ENCODE assay signal across 17 cellular contexts in genomic region chr10:127920319-127921074, GRCh38. TPM values are rescaled to one million over a fixed set of nuclear protein-coding genes. Genes with fewer than 3 reads are reported as not detected.
A peak's percentile ranks its signal among the peaks of the same experiment; 100 is the strongest.
DNase-seq lines count a peak whose midpoint lies in the region; ATAC-seq, FAIRE-seq and TF ChIP-seq lines count a peak whose summit lies in the region.
"Had no signal": no experiment of that assay in that cellular context is flagged by ENCODE, and none has a peak within 500 bp of the region (broad histone marks: within the 10 kb centered on the region; RNA-seq: fewer than 3 reads in every experiment).

No MANE protein-coding gene starts in this region.

- POLR2A ChIA-PET in activated CD4-positive, alpha-beta memory T cell treated with anti-CD3 and anti-CD28 coated beads for 36 hours (lab: Charles Lee): no interaction called here

- H3F3A ChIP-seq in neural progenitor cell (ENCODE audit: low read depth): peaks cover 9% of the 10 kb centered on the region

- peaks cover under 1% of the 10 kb centered on the region for H4K20me1 ChIP-seq in neural progenitor cell (ENCODE audit: low read depth)

- peak overlapping the region; percentile 47 for H3K27ac ChIP-seq in HL-60 (replicated peaks)
- H3K27ac ChIP-seq in skeletal muscle tissue (ENCODE audit: low read depth, low read length): peak overlapping the region; percentile 28
- H3K27ac ChIP-seq in neural progenitor cell: no peak overlapping the region
- H3K27ac ChIP-seq: cardiac muscle cell had no signal

- ATAC-seq in GM19395 (IDR thresholded peaks at IDR 0.05; ENCODE audit: unreplicated experiment): no peak
- ATAC-seq: HCT116 had no signal

- H3K27ac Mint-ChIP-seq in neural progenitor cell: no peak overlapping the region
- no peak overlapping the region for H3K27ac Mint-ChIP-seq in activated CD4-positive, alpha-beta memory T cell treated with anti-CD3 and anti-CD28 coated beads for 36 hours
- H3K27ac Mint-ChIP-seq: CD4-positive, alpha-beta T cell; stimulated activated naive CD8-positive, alpha-beta T cell treated with anti-CD3 and anti-CD28 coated beads, Interleukin-15, Interleukin-2, amounts not matched to agents 100 ng/mL and 50 ng/mL, for 24 hours had no signal

- H3K4me2 ChIP-seq in neural progenitor cell: no peak overlapping the region

- no peak overlapping the region for H3K4me3 Mint-ChIP-seq in neural progenitor cell
- H3K4me3 Mint-ChIP-seq in activated CD4-positive, alpha-beta memory T cell treated with anti-CD3 and anti-CD28 coated beads for 36 hours: no peak overlapping the region
- H3K4me3 Mint-ChIP-seq: CD4-positive, alpha-beta T cell; stimulated activated naive CD8-positive, alpha-beta T cell treated with anti-CD3 and anti-CD28 coated beads, Interleukin-15, Interleukin-2, amounts not matched to agents 100 ng/mL and 50 ng/mL, for 24 hours had no signal

- no peak overlapping the region for H3K4me3 ChIP-seq in HL-60 (replicated peaks; ENCODE audit: insufficient read depth, low read length)
- H3K4me3 ChIP-seq in skeletal muscle tissue (ENCODE audit: low read length in 3 of 3): peak overlapping the region in 2 of 3 donors; percentile 2 to 36
- H3K4me3 ChIP-seq in neural progenitor cell: no peak overlapping the region
- H3K4me3 ChIP-seq: cardiac muscle cell had no signal

- no peak overlapping the region for H2AFZ ChIP-seq in neural progenitor cell (replicated peaks)

- peaks cover 43 to 52% (median 51%) of the 10 kb centered on the region in 3 donors for H3K4me1 ChIP-seq in skeletal muscle tissue (ENCODE audit: control insufficient read depth in 3 of 3, insufficient read depth in 3 of 3, low read length in 3 of 3)
- H3K4me1 ChIP-seq in neural progenitor cell: peaks cover 6% of the 10 kb centered on the region

- H3K4me1 Mint-ChIP-seq in neural progenitor cell: peaks cover 5% of the 10 kb centered on the region
- peaks cover 2% of the 10 kb centered on the region for H3K4me1 Mint-ChIP-seq in activated CD4-positive, alpha-beta memory T cell treated with anti-CD3 and anti-CD28 coated beads for 36 hours (ENCODE audit: low read depth)

- intact Hi-C loops in activated CD4-positive, alpha-beta memory T cell treated with anti-CD3 and anti-CD28 coated beads for 36 hours (cut with micrococcal nuclease): no loop called here

- no peaks in the 10 kb centered on the region for H3K27me3 ChIP-seq in HL-60 (ENCODE audit: insufficient read depth, poor library complexity, severe bottlenecking)
- no peaks in the 10 kb centered on the region for H3K27me3 ChIP-seq in skeletal muscle tissue (ENCODE audit: control insufficient read depth in 3 of 3, insufficient read depth in 3 of 3, low read length in 3 of 3)
- H3K27me3 ChIP-seq in neural progenitor cell: no peaks in the 10 kb centered on the region
- H3K27me3 ChIP-seq: cardiac muscle cell had no signal

- H3K9ac ChIP-seq in skeletal muscle tissue (ENCODE audit: low read depth in 1 of 3, low read length in 3 of 3) (no peak overlapping the region), neural progenitor cell (no peak overlapping the region)

- H3K9me3 ChIP-seq in skeletal muscle tissue (ENCODE audit: control insufficient read depth in 3 of 3, low read length in 3 of 3) (no peaks in the 10 kb centered on the region), neural progenitor cell (ENCODE audit: low read depth) (no peaks in the 10 kb centered on the region)

- peaks cover 18% of the 10 kb centered on the region for H3K27me3 Mint-ChIP-seq in neural progenitor cell (ENCODE audit: insufficient read depth, low read depth)
- no peaks in the 10 kb centered on the region for H3K27me3 Mint-ChIP-seq in activated CD4-positive, alpha-beta memory T cell treated with anti-CD3 and anti-CD28 coated beads for 36 hours
- H3K27me3 Mint-ChIP-seq: CD4-positive, alpha-beta T cell; stimulated activated naive CD8-positive, alpha-beta T cell treated with anti-CD3 and anti-CD28 coated beads, Interleukin-15, Interleukin-2, amounts not matched to agents 100 ng/mL and 50 ng/mL, for 24 hours had no signal

- no peaks in the 10 kb centered on the region for H3K79me2 ChIP-seq in neural progenitor cell (ENCODE audit: low read depth)

- TF ChIP-seq CTCF in HL-60 (IDR thresholded peaks at IDR 0.05; ENCODE audit: insufficient read depth, low read length) (no peak), neural progenitor cell (IDR thresholded peaks at IDR 0.05) (no peak)

- no peaks in the 10 kb centered on the region for H3K36me3 Mint-ChIP-seq in neural progenitor cell
- H3K36me3 Mint-ChIP-seq in activated CD4-positive, alpha-beta memory T cell treated with anti-CD3 and anti-CD28 coated beads for 36 hours: no peaks in the 10 kb centered on the region

- no peaks in the 10 kb centered on the region for H3K36me3 ChIP-seq in skeletal muscle tissue (ENCODE audit: control insufficient read depth in 3 of 3, insufficient read depth in 3 of 3, low read length in 3 of 3)
- H3K36me3 ChIP-seq in neural progenitor cell: no peaks in the 10 kb centered on the region
- H3K36me3 ChIP-seq: cardiac muscle cell had no signal

- no peaks in the 10 kb centered on the region for H3K9me3 Mint-ChIP-seq in neural progenitor cell
- H3K9me3 Mint-ChIP-seq in activated CD4-positive, alpha-beta memory T cell treated with anti-CD3 and anti-CD28 coated beads for 36 hours: peaks cover 4% of the 10 kb centered on the region
- H3K9me3 Mint-ChIP-seq: CD4-positive, alpha-beta T cell had no signal

- CTCF ChIA-PET in activated CD4-positive, alpha-beta memory T cell treated with anti-CD3 and anti-CD28 coated beads for 36 hours (lab: Charles Lee): interaction anchor here (0.9 to 1.6 kb wide), 5 partner anchors 12 to 149 kb away, joined by 3 to 4 read pairs (median 4); partner anchors contain the start of gene PTPRE

- no peak for DNase-seq in HL-60 (ENCODE audit: low read depth in 1 of 2, low spot score in 1 of 2)
- peak; percentile 54 for DNase-seq in RCC 7860 (ENCODE audit: low spot score)
- peak; percentile 22 for DNase-seq in glomerular visceral epithelial cell (ENCODE audit: extremely low spot score)
- DNase-seq in neural progenitor cell (ENCODE audit: low spot score): no peak
- no peak for DNase-seq in activated CD4-positive, alpha-beta memory T cell treated with anti-CD3 and anti-CD28 coated beads for 36 hours
- no peak for DNase-seq in 8988T
- DNase-seq: CD4-positive, alpha-beta T cell; NCI-H510A had no signal

- no peak for FAIRE-seq in RCC 7860 (lab: Jason Lieb, UNC)
- FAIRE-seq: GM18507 had no signal

RNA-seq across cellular contexts. Expression of gene PTPRE, which starts 13.6 kb away (rescaled TPM):
- 7.8 TPM for total RNA-seq in skeletal muscle tissue
- 0.21 and 0.93 TPM in 2 replicates for total RNA-seq in neural progenitor cell (ENCODE audit: low replicate concordance)
- total RNA-seq in activated CD4-positive, alpha-beta memory T cell treated with anti-CD3 and anti-CD28 coated beads for 36 hours: 10 to 100 TPM; 29.4 to 34.0 TPM

RNA-seq across cellular contexts. Expression of gene CLRN3, which starts 27.8 kb away (rescaled TPM):
- 0.52 TPM for total RNA-seq in skeletal muscle tissue
- total RNA-seq in neural progenitor cell (ENCODE audit: low replicate concordance): 0.12 TPM in 1 of 2 replicates, not detected in the other
- not detected for total RNA-seq in activated CD4-positive, alpha-beta memory T cell treated with anti-CD3 and anti-CD28 coated beads for 36 hours
- total RNA-seq: activated CD8-positive, alpha-beta memory T cell treated with anti-CD3 and anti-CD28 coated beads for 36 hours; cardiac muscle cell; CD4-positive, alpha-beta T cell; HT1080; pulmonary artery endothelial cell had no signal

Comparison
In these comparisons a context has a peak if more than half of its experiments do, and no peak if none do; other contexts are left out.
1. DNase-seq: peak in RCC 7860 (single experiment) and glomerular visceral epithelial cell (single experiment); none in HL-60 (0 of 2), neural progenitor cell (single experiment), activated CD4-positive, alpha-beta memory T cell treated with anti-CD3 and anti-CD28 coated beads for 36 hours (single experiment) and 8988T (single experiment).
2. H3K4me3 ChIP-seq: peak in skeletal muscle tissue (2 of 3); none in HL-60 (single experiment) and neural progenitor cell (single experiment).